In the genomic region with DNA sequence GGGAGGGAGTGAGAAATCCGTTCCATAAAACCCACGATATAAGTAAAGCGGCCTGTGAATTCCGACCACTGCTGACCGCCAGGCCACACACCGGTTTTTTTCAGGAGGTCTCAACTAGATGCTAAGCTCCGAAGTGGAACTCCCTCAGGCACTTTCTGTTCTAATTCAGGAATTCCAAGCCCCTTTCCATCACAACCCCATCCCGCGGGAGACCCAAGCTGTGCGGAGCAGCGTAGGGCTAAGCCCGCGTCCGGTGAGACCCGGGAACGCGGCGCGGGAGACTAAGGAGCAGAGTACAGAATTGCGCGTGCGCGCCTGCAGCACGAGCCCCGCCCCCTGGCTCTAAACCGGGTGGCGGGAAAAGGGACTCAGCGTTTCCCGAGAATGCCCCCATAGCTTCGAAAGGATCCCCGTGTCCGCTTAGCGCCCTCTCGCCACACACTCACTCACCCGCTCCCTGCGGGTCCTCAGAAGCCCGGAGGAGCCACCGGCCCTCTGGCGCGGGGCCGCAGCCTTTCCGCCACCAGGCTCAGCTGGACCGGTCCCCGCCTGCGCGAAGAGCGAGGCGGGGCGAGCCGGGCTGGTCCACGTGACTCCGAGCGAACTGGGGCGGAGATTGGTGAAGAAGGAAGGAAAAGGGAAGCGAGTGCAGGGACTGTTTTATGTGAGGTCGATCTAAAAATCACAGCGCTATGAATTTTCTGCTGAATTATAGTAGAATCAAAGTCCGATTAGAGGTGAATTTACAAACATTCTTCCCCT, we compare ENCODE assay signal across 8 cellular contexts. TPM values are rescaled to one million over a fixed set of nuclear protein-coding genes. Genes with fewer than 3 reads are reported as not detected.
DNase-seq lines count a peak whose midpoint lies in the region; ATAC-seq lines count a peak whose summit lies in the region.

A gene with protein sequence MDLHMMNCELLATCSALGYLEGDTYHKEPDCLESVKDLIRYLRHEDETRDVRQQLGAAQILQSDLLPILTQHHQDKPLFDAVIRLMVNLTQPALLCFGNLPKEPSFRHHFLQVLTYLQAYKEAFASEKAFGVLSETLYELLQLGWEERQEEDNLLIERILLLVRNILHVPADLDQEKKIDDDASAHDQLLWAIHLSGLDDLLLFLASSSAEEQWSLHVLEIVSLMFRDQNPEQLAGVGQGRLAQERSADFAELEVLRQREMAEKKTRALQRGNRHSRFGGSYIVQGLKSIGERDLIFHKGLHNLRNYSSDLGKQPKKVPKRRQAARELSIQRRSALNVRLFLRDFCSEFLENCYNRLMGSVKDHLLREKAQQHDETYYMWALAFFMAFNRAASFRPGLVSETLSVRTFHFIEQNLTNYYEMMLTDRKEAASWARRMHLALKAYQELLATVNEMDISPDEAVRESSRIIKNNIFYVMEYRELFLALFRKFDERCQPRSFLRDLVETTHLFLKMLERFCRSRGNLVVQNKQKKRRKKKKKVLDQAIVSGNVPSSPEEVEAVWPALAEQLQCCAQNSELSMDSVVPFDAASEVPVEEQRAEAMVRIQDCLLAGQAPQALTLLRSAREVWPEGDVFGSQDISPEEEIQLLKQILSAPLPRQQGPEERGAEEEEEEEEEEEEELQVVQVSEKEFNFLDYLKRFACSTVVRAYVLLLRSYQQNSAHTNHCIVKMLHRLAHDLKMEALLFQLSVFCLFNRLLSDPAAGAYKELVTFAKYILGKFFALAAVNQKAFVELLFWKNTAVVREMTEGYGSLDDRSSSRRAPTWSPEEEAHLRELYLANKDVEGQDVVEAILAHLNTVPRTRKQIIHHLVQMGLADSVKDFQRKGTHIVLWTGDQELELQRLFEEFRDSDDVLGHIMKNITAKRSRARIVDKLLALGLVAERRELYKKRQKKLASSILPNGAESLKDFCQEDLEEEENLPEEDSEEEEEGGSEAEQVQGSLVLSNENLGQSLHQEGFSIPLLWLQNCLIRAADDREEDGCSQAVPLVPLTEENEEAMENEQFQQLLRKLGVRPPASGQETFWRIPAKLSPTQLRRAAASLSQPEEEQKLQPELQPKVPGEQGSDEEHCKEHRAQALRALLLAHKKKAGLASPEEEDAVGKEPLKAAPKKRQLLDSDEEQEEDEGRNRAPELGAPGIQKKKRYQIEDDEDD (minus strand): TSS at position 567 of the 762 bp plus-strand sequence. CDS start 15,256 bp downstream, outside the sequence.

- H2BK15ac ChIP-seq in mesenchymal stem cell (ENCODE audit: low read depth, poor library complexity, severe bottlenecking) = peak within 1 kb of the TSS; percentile 75

- no peak within 1 kb of the TSS for H4K91ac ChIP-seq in mesenchymal stem cell (ENCODE audit: low read length)

- no peak within 1 kb of the TSS for H2BK5ac ChIP-seq in mesenchymal stem cell (ENCODE audit: low read depth, low read length, poor library complexity, severe bottlenecking)

- no peaks in the 10 kb centered on the region for H3K27me3 ChIP-seq in endocrine pancreas (ENCODE audit: control insufficient read depth, insufficient read depth, low read length)
- H3K27me3 ChIP-seq in mesenchymal stem cell (ENCODE audit: control insufficient read depth in 1 of 2, insufficient read depth in 1 of 2, low read length in 2 of 2) = peaks cover 0 to 10% of the 10 kb centered on the region in 2 experiments

- H3K14ac ChIP-seq in mesenchymal stem cell (ENCODE audit: low read length in 2 of 2) = no peak within 1 kb of the TSS

- WGBS in mesenchymal stem cell = 0% methylated on average over 49 of the region's 58 CpGs

- H3K23ac ChIP-seq in mesenchymal stem cell (ENCODE audit: low read length in 2 of 2) = no peak within 1 kb of the TSS

- no peak within 1 kb of the TSS for H2BK12ac ChIP-seq in mesenchymal stem cell (ENCODE audit: low read length in 2 of 2)

- no peak within 1 kb of the TSS for H2BK120ac ChIP-seq in mesenchymal stem cell (ENCODE audit: low read depth, low read length)

- ATAC-seq in GM19468 (IDR thresholded peaks at IDR 0.05; ENCODE audit: extremely low read depth, unreplicated experiment) = peak; percentile 68

- peak within 1 kb of the TSS; percentile 87 for H3K4me2 ChIP-seq in mesenchymal stem cell (ENCODE audit: low read length, poor library complexity, severe bottlenecking)

- no peaks in the 10 kb centered on the region for H3K9me3 ChIP-seq in endocrine pancreas (ENCODE audit: control insufficient read depth, low read length)
- no peaks in the 10 kb centered on the region for H3K9me3 ChIP-seq in mesenchymal stem cell (ENCODE audit: control insufficient read depth, low read length)

- DNase-seq in CMK (ENCODE audit: low read depth) = peak; percentile 56
- peak; percentile 93 for DNase-seq in HT-29 (ENCODE audit: low spot score)
- DNase-seq in NOMO-1 treated with dmso at 0.1 percent for 144 hours (lab: John Stamatoyannopoulos, UW; ENCODE audit: unreplicated experiment) = peak; percentile 89
- DNase-seq in activated CD8-positive, alpha-beta memory T cell treated with anti-CD3 and anti-CD28 coated beads for 48 hours (ENCODE audit: low read depth in 2 of 3, low spot score in 2 of 3) = peak; percentile 72 to 86 (median 76)
- DNase-seq in mesenchymal stem cell = peak; percentile 92
- peak; percentile 74 for DNase-seq in stimulated activated CD8-positive, alpha-beta memory T cell treated with anti-CD3 and anti-CD28 coated beads, Interleukin-12 subunit alpha, Interleukin-12 subunit beta, amount 100 ng/mL, for 4 hours (ENCODE audit: low read depth)

- peak within 1 kb of the TSS; percentile 84 for H3K4me3 ChIP-seq in endocrine pancreas (ENCODE audit: control insufficient read depth, insufficient read depth, low read length)
- H3K4me3 ChIP-seq in mesenchymal stem cell (ENCODE audit: insufficient read depth in 1 of 2, low read depth in 1 of 2, low read length in 2 of 2) = peak within 1 kb of the TSS; percentile 73 to 86

- peak within 1 kb of the TSS; percentile 86 for H3K27ac ChIP-seq in mesenchymal stem cell (ENCODE audit: low read length, poor library complexity, severe bottlenecking)

- H3K18ac ChIP-seq in mesenchymal stem cell (ENCODE audit: low read depth in 1 of 2, low read length in 2 of 2) = peak within 1 kb of the TSS; percentile 85 to 88

- peak within 1 kb of the TSS in 1 of 2 experiments; percentile 71 for H3K4ac ChIP-seq in mesenchymal stem cell (ENCODE audit: low read depth in 1 of 2, low read length in 2 of 2)

- H3K9ac ChIP-seq in endocrine pancreas (ENCODE audit: control insufficient read depth, insufficient read depth, low read length) (peak within 1 kb of the TSS; percentile 94), mesenchymal stem cell (ENCODE audit: low read length) (peak within 1 kb of the TSS; percentile 87)

- no peak within 1 kb of the TSS for H2AFZ ChIP-seq in mesenchymal stem cell (ENCODE audit: low read depth, low read length)

- peak within 1 kb of the TSS; percentile 61 for H4K8ac ChIP-seq in mesenchymal stem cell (ENCODE audit: low read length)

- no peak within 1 kb of the TSS for H2AK5ac ChIP-seq in mesenchymal stem cell (ENCODE audit: low read length, severe bottlenecking)

- H3K36me3 ChIP-seq in endocrine pancreas (ENCODE audit: control insufficient read depth, insufficient read depth, low read length) (no peaks in the 10 kb centered on the region), mesenchymal stem cell (ENCODE audit: control insufficient read depth in 1 of 2, insufficient read depth in 2 of 2, low read depth in 1 of 2, low read length in 2 of 2) (no peaks in the 10 kb centered on the region)

- peaks cover 12% of the 10 kb centered on the region for H3K79me1 ChIP-seq in mesenchymal stem cell (replicated peaks; ENCODE audit: low read length, poor library complexity, severe bottlenecking)

- H3K4me1 ChIP-seq in endocrine pancreas (ENCODE audit: control insufficient read depth, insufficient read depth, low read length) (no peaks in the 10 kb centered on the region), mesenchymal stem cell (ENCODE audit: control insufficient read depth, insufficient read depth, low read depth, low read length) (no peaks in the 10 kb centered on the region)

RNA-seq across cellular contexts. Expression of the gene that starts here (rescaled TPM):
- 19.7 and 21.8 TPM in 2 replicates for total RNA-seq in HT-29 (2014; rRNA removed; shearing (Covaris generic))
- 5.6 TPM for polyA plus RNA-seq in mesenchymal stem cell (2013, experiment 1 of 2)
- 5.3 TPM for polyA plus RNA-seq in mesenchymal stem cell (2013, experiment 2 of 2)

Comparison
In these comparisons a context has a peak if more than half of its experiments do, and no peak if none do; other contexts are left out.
1. Peak in every context shown above with its lines: DNase-seq, ATAC-seq, H3K4me3 ChIP-seq and H3K27ac ChIP-seq.